ENCODE assay signal across 12 cellular contexts in the genomic region with DNA sequence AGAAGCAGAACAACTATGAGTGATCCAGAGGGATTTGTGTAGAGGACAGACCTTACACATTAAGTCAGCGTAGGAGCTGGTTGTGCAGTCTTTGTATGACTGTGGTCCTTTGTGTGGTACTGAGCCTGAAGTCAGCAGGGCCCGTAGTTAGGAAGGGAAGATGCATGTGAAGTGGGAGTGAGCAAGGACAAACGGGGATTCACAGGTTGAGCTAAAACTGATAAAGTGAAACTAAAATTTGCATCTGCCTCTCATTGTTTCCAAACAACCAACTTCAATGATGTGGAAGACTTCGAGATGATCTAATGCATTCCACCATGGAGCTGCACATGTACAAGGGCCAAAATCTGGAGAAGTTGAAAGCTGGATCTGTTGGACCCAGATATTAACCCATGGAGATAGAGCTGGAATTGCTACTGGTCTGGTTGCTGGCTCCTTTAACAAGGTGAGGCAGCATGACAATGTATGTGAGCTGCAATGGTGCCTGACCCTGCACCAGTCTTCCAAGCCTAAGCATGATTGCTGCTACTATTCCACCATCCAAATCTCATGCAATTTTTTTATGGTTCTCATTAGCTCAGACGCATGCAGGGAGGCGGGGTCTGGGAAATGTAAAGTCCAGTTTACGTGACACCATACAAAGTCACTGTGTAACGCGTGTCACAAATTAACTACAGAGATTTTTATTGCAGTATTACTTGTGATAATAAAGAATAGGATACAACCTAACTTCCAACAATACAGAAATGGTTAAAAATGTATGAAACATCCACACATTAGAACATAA. TPM values are rescaled to one million over a fixed set of nuclear protein-coding genes. Genes with fewer than 3 reads are reported as not detected.
DNase-seq lines count a peak whose midpoint lies in the region; ATAC-seq and TF ChIP-seq lines count a peak whose summit lies in the region.
"Had no signal": no experiment of that assay in that cellular context is flagged by ENCODE, and none has a peak within 500 bp of the region (broad histone marks: within the 10 kb centered on the region; RNA-seq: fewer than 3 reads in every experiment).

No MANE protein-coding gene starts in this region.

- H3K9me3 Mint-ChIP-seq in HFFc6: no peaks in the 10 kb centered on the region

- no peak for TF ChIP-seq EP300 in sigmoid colon (IDR thresholded peaks at IDR 0.05)

- WGBS in sigmoid colon, 2 donors: 43 to 79% methylated on average over 9 of the region's 9 CpGs

- peak overlapping the region; percentile 54 for H3K4me3 Mint-ChIP-seq in HFFc6

- H3K27me3 ChIP-seq in upper lobe of right lung (no peaks in the 10 kb centered on the region), sigmoid colon (no peaks in the 10 kb centered on the region), right atrium auricular region (no peaks in the 10 kb centered on the region)

- no peaks in the 10 kb centered on the region for H3K4me1 ChIP-seq in upper lobe of right lung
- H3K4me1 ChIP-seq in sigmoid colon: no peaks in the 10 kb centered on the region
- peaks cover 0 to 7% of the 10 kb centered on the region in 2 donors for H3K4me1 ChIP-seq in right atrium auricular region

- no peaks in the 10 kb centered on the region for H3K36me3 ChIP-seq in KOPT-K1 (ENCODE audit: insufficient read depth, low read length)
- H3K36me3 ChIP-seq in upper lobe of right lung: no peaks in the 10 kb centered on the region
- no peaks in the 10 kb centered on the region for H3K36me3 ChIP-seq in sigmoid colon
- no peaks in the 10 kb centered on the region for H3K36me3 ChIP-seq in right atrium auricular region

- H3K4me3 ChIP-seq in upper lobe of right lung (no peak overlapping the region), sigmoid colon (no peak overlapping the region), right atrium auricular region (no peak overlapping the region)

- no peak overlapping the region for H3K27ac Mint-ChIP-seq in HFFc6

- no peak for TF ChIP-seq CTCF in HFFc6 (IDR thresholded peaks at IDR 0.05)
- no peak for TF ChIP-seq CTCF in upper lobe of right lung (IDR thresholded peaks at IDR 0.05)
- TF ChIP-seq CTCF in sigmoid colon (IDR thresholded peaks at IDR 0.05): no peak
- no peak for TF ChIP-seq CTCF in right atrium auricular region (IDR thresholded peaks at IDR 0.05)

- H3K27ac ChIP-seq in KOPT-K1 (ENCODE audit: low read depth, low read length, poor library complexity, severe bottlenecking): peak overlapping the region; percentile 30
- H3K27ac ChIP-seq in upper lobe of right lung: no peak overlapping the region
- H3K27ac ChIP-seq in sigmoid colon: no peak overlapping the region
- H3K27ac ChIP-seq in right atrium auricular region: no peak overlapping the region
- H3K27ac ChIP-seq: C4-2B had no signal

- peak; percentile 63 for ATAC-seq in GM18909 (IDR thresholded peaks at IDR 0.05; ENCODE audit: poor library complexity, unreplicated experiment)
- no peak for ATAC-seq in upper lobe of right lung

- intact Hi-C loops in upper lobe of right lung (cut with DNase I): no loop called here
- intact Hi-C loops in sigmoid colon (cut with DNase I): no loop called here

- H3K9me3 ChIP-seq in KOPT-K1 (ENCODE audit: insufficient read depth, low read length, poor library complexity, severe bottlenecking): no peaks in the 10 kb centered on the region
- H3K9me3 ChIP-seq in upper lobe of right lung: no peaks in the 10 kb centered on the region
- H3K9me3 ChIP-seq in sigmoid colon: no peaks in the 10 kb centered on the region
- H3K9me3 ChIP-seq in right atrium auricular region: no peaks in the 10 kb centered on the region

- H3K36me3 Mint-ChIP-seq in HFFc6 (ENCODE audit: low read depth): peaks cover 5% of the 10 kb centered on the region; the same call in 1 of the 2 replicates

- peaks cover 20% of the 10 kb centered on the region; the same call in 1 of the 2 replicates for H3K4me1 Mint-ChIP-seq in HFFc6 (ENCODE audit: low read depth)

- TF ChIP-seq POLR2A in sigmoid colon (IDR thresholded peaks at IDR 0.05): no peak

- peaks cover 7% of the 10 kb centered on the region; the same call in 1 of the 2 replicates for H3K27me3 Mint-ChIP-seq in HFFc6 (ENCODE audit: insufficient read depth)

- DNase-seq in GM03348 (ENCODE audit: low spot score) (peak; percentile 22), HFFc6 (no peak), upper lobe of right lung (no peak), sigmoid colon (no peak), right atrium auricular region (ENCODE audit: low spot score) (no peak), NCI-H226 (no peak)
- DNase-seq: NCI-H2029 treated with DMSO at 0.1 percent for 48 hours, Right ventricle myocardium superior, trophoblast cell had no signal

RNA-seq across cellular contexts. Expression of a gene that starts 12.1 kb away (rescaled TPM):
- 100 to 1,000 TPM; 108 to 141 (median 131) TPM for total RNA-seq in HFFc6 (2021; fragmentation: NEBNext Ultra II Directional; extraction: Animal tissue kit (Norgen Biotek cat#: 25700))
- total RNA-seq in upper lobe of right lung (313 TPM), sigmoid colon (100 to 1,000 TPM; 119 to 250 (median 197) TPM), right atrium auricular region (100 to 1,000 TPM; 100 to 238 TPM)
- polyA plus RNA-seq in sigmoid colon: 10 to 100 TPM in 2 of 3 donors, 1 to 10 TPM in 1; 7.6 to 42.6 (median 26.5) TPM
